Comparison of ENCODE assay signal across 1 cellular context in genomic region chr11:84019576-84020194, GRCh38.
TF ChIP-seq lines count a peak whose summit lies in the region.

No MANE protein-coding gene starts in this region.

TF ChIP-seq in H1, 55 proteins besides CTCF, POLR2A, EP300 and RAD21 (continued from another document):
- no peak for TF ChIP-seq USF2 (IDR thresholded peaks at IDR 0.05; ENCODE audit: low read length)
- TF ChIP-seq ASH2L (IDR thresholded peaks at IDR 0.05; ENCODE audit: low read length), result no peak
- TF ChIP-seq CHD1 (IDR thresholded peaks at IDR 0.05; ENCODE audit: low read depth, low read length), result no peak
- TF ChIP-seq SIN3A (conservative IDR thresholded peaks at IDR 0.05 in 1 of 2, IDR thresholded peaks at IDR 0.05 in 1 of 2; ENCODE audit: low read depth in 1 of 2, low read length in 2 of 2), result no peak
- no peak for TF ChIP-seq MAX (IDR thresholded peaks at IDR 0.05)
- TF ChIP-seq NANOG (IDR thresholded peaks at IDR 0.05; ENCODE audit: insufficient read depth, low read depth, low read length, poor library complexity, severe bottlenecking), result no peak
- TF ChIP-seq HDAC6 (IDR thresholded peaks at IDR 0.05; ENCODE audit: low read depth, low read length), result no peak
- no peak for TF ChIP-seq JUND (IDR thresholded peaks at IDR 0.05; ENCODE audit: low read length)
- TF ChIP-seq ZNF274 (IDR thresholded peaks at IDR 0.05; ENCODE audit: borderline replicate concordance, extremely low read depth, low read length), result no peak
- no peak for TF ChIP-seq PHF8 (conservative IDR thresholded peaks at IDR 0.05; ENCODE audit: low read depth, low read length)
TF ChIP-seq in H1: peak in this region for 0.
